Comparison of ENCODE assay signal across 8 cellular contexts in the genomic region with DNA sequence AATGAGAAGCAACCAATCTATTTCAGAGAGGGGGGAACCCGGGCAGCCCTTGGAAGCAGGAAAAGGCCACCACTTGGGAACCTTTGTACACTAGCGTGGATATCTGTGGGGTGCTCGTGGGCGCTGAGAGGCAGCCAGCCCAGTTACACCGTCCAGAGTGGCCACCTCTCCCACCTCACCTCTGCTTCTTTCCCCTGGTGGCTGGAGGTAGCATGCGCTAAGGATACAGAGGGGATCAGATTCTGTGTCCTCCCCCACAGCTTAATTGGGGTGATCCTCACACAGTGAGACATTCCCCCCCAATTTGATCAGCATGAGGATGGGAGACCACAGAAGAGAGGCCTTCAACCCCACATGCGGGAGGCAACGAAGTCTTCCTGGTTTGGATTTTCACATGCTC.
DNase-seq lines count a peak whose midpoint lies in the region; ATAC-seq, FAIRE-seq and TF ChIP-seq lines count a peak whose summit lies in the region.
"Not testable (repeated sequence)": the region's sequence is repeated elsewhere in the genome, so short reads cannot be mapped to it uniquely, and the experiment has no call there.

No MANE protein-coding gene starts in this region.

- TF ChIP-seq POLR2A in A549 (IDR thresholded peaks at IDR 0.05; ENCODE audit: low read length): not testable (repeated sequence)

- H3K4me3 Mint-ChIP-seq in GM23338; WTC11; activated naive CD8-positive, alpha-beta T cell treated with anti-CD3 and anti-CD28 coated beads, Interleukin-2, amount 50 U/mL, for 24 hours: not testable (repeated sequence)

- H3K4me1 ChIP-seq in A549; GM23338 (ENCODE audit: insufficient read depth); upper lobe of right lung: not testable (repeated sequence)

- not testable (repeated sequence) for H3K4me1 Mint-ChIP-seq in GM23338; WTC11; activated naive CD8-positive, alpha-beta T cell treated with anti-CD3 and anti-CD28 coated beads, Interleukin-2, amount 50 U/mL, for 24 hours

- TF ChIP-seq EP300 in A549 (IDR thresholded peaks at IDR 0.05): not testable (repeated sequence)

- H3K9me2 ChIP-seq in GM23338 (ENCODE audit: insufficient read depth): not testable (repeated sequence)

- intact Hi-C loops in cardiac septum (cut with DNase I); upper lobe of right lung (cut with DNase I): not testable (repeated sequence)

- not testable (repeated sequence) for H3F3A ChIP-seq in GM23338 (replicated peaks; ENCODE audit: low read depth)

- POLR2A ChIA-PET in A549 (lab: Yijun Ruan, JAX); WTC11 (lab: Charles Lee): not testable (repeated sequence)

- not testable (repeated sequence) for TF ChIP-seq CTCF in A549 (IDR thresholded peaks at IDR 0.05); GM23338 (conservative IDR thresholded peaks at IDR 0.05; ENCODE audit: low read depth in 2 of 2); WTC11 (IDR thresholded peaks at IDR 0.05); upper lobe of right lung (IDR thresholded peaks at IDR 0.05)

- H3K4me2 ChIP-seq in A549, GM23338: not testable (repeated sequence)

- FAIRE-seq in A549 (lab: Jason Lieb, UNC): not testable (repeated sequence)
- peak; percentile 70 for FAIRE-seq in HTR-8/SVneo (lab: Jason Lieb, UNC)

- H3K9me3 ChIP-seq in A549, upper lobe of right lung: not testable (repeated sequence)

- H3K27me3 Mint-ChIP-seq in GM23338 (ENCODE audit: insufficient read depth, low read depth, poor library complexity); WTC11 (ENCODE audit: low read depth); activated naive CD8-positive, alpha-beta T cell treated with anti-CD3 and anti-CD28 coated beads, Interleukin-2, amount 50 U/mL, for 24 hours: not testable (repeated sequence)

- CTCF ChIA-PET in A549 (lab: Yijun Ruan, JAX); WTC11 (lab: Charles Lee): not testable (repeated sequence)

- not testable (repeated sequence) for H3K36me3 ChIP-seq in GM23338 (ENCODE audit: insufficient read depth); upper lobe of right lung

- not testable (repeated sequence) for H3K27ac Mint-ChIP-seq in GM23338; WTC11; activated naive CD8-positive, alpha-beta T cell treated with anti-CD3 and anti-CD28 coated beads, Interleukin-2, amount 50 U/mL, for 24 hours

- H3K36me3 Mint-ChIP-seq in GM23338 (ENCODE audit: low read depth) (peaks cover 28% of the 10 kb centered on the region), WTC11 (peaks cover 23% of the 10 kb centered on the region)
- H3K36me3 Mint-ChIP-seq in activated naive CD8-positive, alpha-beta T cell treated with anti-CD3 and anti-CD28 coated beads, Interleukin-2, amount 50 U/mL, for 24 hours (ENCODE audit: low read depth): peaks cover 16% of the 10 kb centered on the region

- not testable (repeated sequence) for H3K4me3 ChIP-seq in A549, GM23338, upper lobe of right lung

- not testable (repeated sequence) for H3K27ac ChIP-seq in A549; GM23338 (ENCODE audit: low read depth); upper lobe of right lung

- 71% methylated on average over 1 of the region's 8 CpGs for WGBS in A549 (ENCODE audit: missing lambda C conversion rate)

- not testable (repeated sequence) for H3K27me3 ChIP-seq in GM23338 (ENCODE audit: insufficient read depth); upper lobe of right lung

- DNase-seq in A549 (ENCODE audit: low read depth in 1 of 2, low spot score in 1 of 2); GM23338 (ENCODE audit: low spot score); HTR-8/SVneo (ENCODE audit: insufficient read length, low spot score); WTC11 (ENCODE audit: low spot score); activated naive CD8-positive, alpha-beta T cell treated with anti-CD3 and anti-CD28 coated beads, Interleukin-2, amount 50 U/mL, for 24 hours; stimulated activated naive CD8-positive, alpha-beta T cell treated with anti-CD3 and anti-CD28 coated beads, Interleukin-15, Interleukin-2, amounts not matched to agents 100 U/mL and 50 U/mL, for 24 hours; upper lobe of right lung: not testable (repeated sequence)
- peak; percentile 41 for DNase-seq in cardiac septum (ENCODE audit: low spot score)

- TF ChIP-seq RAD21 in A549 (conservative IDR thresholded peaks at IDR 0.05 in 1 of 2, IDR thresholded peaks at IDR 0.05 in 1 of 2): not testable (repeated sequence)

- not testable (repeated sequence) for H4K20me1 ChIP-seq in GM23338 (replicated peaks; ENCODE audit: insufficient read depth)

- not testable (repeated sequence) for H3K79me2 ChIP-seq in GM23338 (replicated peaks; ENCODE audit: insufficient read depth)

- not testable (repeated sequence) for H2AFZ ChIP-seq in GM23338

- peak; percentile 61 to 67; a peak in 5 of 6 replicates for ATAC-seq in A549
- ATAC-seq in GM23338: peak; percentile 58
- peak; percentile 64 for ATAC-seq in WTC11
- ATAC-seq in activated naive CD8-positive, alpha-beta T cell treated with anti-CD3 and anti-CD28 coated beads, Interleukin-2, amount 50 U/mL, for 24 hours: peak; percentile 11
- ATAC-seq in stimulated activated naive CD8-positive, alpha-beta T cell treated with anti-CD3 and anti-CD28 coated beads, Interleukin-15, Interleukin-2, amounts not matched to agents 100 U/mL and 50 U/mL, for 24 hours: peak; percentile 32
- ATAC-seq in upper lobe of right lung: peak; percentile 30

- H3K9me3 Mint-ChIP-seq in GM23338: peaks cover 12% of the 10 kb centered on the region; the same call in 2 of the 3 replicates
- H3K9me3 Mint-ChIP-seq in WTC11: peaks cover 13% of the 10 kb centered on the region
- H3K9me3 Mint-ChIP-seq in activated naive CD8-positive, alpha-beta T cell treated with anti-CD3 and anti-CD28 coated beads, Interleukin-2, amount 50 U/mL, for 24 hours: not testable (repeated sequence)

Comparison
In these comparisons a context has a peak if more than half of its experiments do, and no peak if none do; other contexts are left out.
1. ATAC-seq: peak in every context shown above with its lines; median percentile 64 in A549; 64 in WTC11; 58 in GM23338; 32 in stimulated activated naive CD8-positive, alpha-beta T cell treated with anti-CD3 and anti-CD28 coated beads, Interleukin-15, Interleukin-2, amounts not matched to agents 100 U/mL and 50 U/mL, for 24 hours; 30 in upper lobe of right lung; 11 in activated naive CD8-positive, alpha-beta T cell treated with anti-CD3 and anti-CD28 coated beads, Interleukin-2, amount 50 U/mL, for 24 hours.